Comparison of ENCODE assay signal across 1 cellular context in genomic region chr3:54897028-54897711, GRCh38.
TF ChIP-seq lines count a peak whose summit lies in the region.

No MANE protein-coding gene starts in this region.

TF ChIP-seq in IMR-90, 13 proteins besides CTCF, POLR2A, EP300 and RAD21:
- TF ChIP-seq MAFK (IDR thresholded peaks at IDR 0.05; ENCODE audit: low read depth, low read length) = no peak
